In the genomic region with DNA sequence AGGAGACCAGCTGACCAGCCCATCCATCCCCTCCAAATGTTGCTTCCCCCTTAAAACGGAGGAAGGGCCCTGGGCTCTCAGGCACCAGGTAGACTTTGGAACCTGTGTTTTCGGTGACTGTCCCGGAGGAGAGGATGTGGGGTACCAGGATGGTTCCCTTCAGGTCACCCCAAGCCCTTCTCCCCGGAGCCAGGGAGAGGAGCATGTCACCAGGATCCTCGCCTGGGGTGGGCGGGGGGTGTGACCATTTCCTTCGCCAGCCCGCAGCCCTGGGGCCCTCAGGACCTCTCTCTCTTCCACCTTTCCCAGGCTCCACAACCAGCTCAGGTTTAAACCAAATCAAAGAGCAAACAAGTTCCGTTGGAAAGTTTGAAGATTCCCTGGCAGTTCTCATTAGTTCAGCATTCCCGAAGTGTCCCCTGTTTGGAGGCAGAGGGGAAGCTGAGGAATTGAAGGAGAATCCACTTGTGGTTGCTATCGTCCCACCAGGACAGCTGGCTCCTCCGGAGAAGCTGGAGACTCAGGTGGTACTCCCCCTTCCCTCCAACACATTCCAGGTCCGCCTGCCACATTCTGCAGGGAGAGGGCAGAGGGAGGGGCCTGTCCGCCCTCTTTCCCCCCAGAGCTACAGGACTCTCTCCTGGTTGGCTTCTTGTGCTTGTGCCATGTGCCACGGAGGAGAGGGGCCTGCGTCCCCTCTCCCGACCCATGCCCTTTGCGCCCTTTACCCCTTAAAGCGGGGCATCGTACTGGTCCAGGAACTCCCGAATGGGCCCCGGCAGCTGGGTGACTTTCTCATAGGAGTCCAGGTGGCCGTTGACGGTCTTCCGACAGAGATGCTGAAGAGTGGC, we compare ENCODE assay signal across 2 cellular contexts.
A peak's percentile ranks its signal among the peaks of the same experiment; 100 is the strongest.
TF ChIP-seq lines count a peak whose summit lies in the region.

No MANE protein-coding gene starts in this region.

TF ChIP-seq in H1, 55 proteins besides CTCF, POLR2A, EP300 and RAD21:
- no peak for TF ChIP-seq SP4 (IDR thresholded peaks at IDR 0.05; ENCODE audit: low read length)
- peak; percentile 26 to 58; a peak in 1 of 4 replicates for TF ChIP-seq SIN3A (conservative IDR thresholded peaks at IDR 0.05 in 1 of 2, IDR thresholded peaks at IDR 0.05 in 1 of 2; ENCODE audit: low read depth in 1 of 2, low read length in 2 of 2)
- peak; percentile 85 for TF ChIP-seq TEAD4 (IDR thresholded peaks at IDR 0.05; ENCODE audit: low read depth, low read length)
- TF ChIP-seq CHD1 (IDR thresholded peaks at IDR 0.05; ENCODE audit: low read depth, low read length) = no peak
- TF ChIP-seq, protein P1, sequence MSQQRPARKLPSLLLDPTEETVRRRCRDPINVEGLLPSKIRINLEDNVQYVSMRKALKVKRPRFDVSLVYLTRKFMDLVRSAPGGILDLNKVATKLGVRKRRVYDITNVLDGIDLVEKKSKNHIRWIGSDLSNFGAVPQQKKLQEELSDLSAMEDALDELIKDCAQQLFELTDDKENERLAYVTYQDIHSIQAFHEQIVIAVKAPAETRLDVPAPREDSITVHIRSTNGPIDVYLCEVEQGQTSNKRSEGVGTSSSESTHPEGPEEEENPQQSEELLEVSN (IDR thresholded peaks at IDR 0.05) = peak; percentile 98
- TF ChIP-seq RNF2 (IDR thresholded peaks at IDR 0.05; ENCODE audit: borderline replicate concordance, low read depth, low read length, missing control alignments, poor library complexity, severe bottlenecking) = peak; percentile 33
- TF ChIP-seq, protein P2, sequence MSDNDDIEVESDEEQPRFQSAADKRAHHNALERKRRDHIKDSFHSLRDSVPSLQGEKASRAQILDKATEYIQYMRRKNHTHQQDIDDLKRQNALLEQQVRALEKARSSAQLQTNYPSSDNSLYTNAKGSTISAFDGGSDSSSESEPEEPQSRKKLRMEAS (IDR thresholded peaks at IDR 0.05) = peak; percentile 91
- TF ChIP-seq TAF7 (optimal IDR thresholded peaks at IDR 0.05; ENCODE audit: borderline replicate concordance, low read depth, low read length) = peak; percentile 37

TF ChIP-seq in neural cell, 6 proteins besides CTCF, POLR2A, EP300 and RAD21:
- TF ChIP-seq TAF1 (IDR thresholded peaks at IDR 0.05; ENCODE audit: low read depth) (no peak), EZH2 (IDR thresholded peaks at IDR 0.05; ENCODE audit: borderline replicate concordance, insufficient read depth, low read length, poor library complexity, severe bottlenecking) (no peak), MXI1 (conservative IDR thresholded peaks at IDR 0.05; ENCODE audit: poor library complexity, severe bottlenecking) (no peak), SMC3 (conservative IDR thresholded peaks at IDR 0.05; ENCODE audit: poor library complexity) (no peak), POLR2AphosphoS5 (IDR thresholded peaks at IDR 0.05) (no peak)
- TF ChIP-seq, protein P3, sequence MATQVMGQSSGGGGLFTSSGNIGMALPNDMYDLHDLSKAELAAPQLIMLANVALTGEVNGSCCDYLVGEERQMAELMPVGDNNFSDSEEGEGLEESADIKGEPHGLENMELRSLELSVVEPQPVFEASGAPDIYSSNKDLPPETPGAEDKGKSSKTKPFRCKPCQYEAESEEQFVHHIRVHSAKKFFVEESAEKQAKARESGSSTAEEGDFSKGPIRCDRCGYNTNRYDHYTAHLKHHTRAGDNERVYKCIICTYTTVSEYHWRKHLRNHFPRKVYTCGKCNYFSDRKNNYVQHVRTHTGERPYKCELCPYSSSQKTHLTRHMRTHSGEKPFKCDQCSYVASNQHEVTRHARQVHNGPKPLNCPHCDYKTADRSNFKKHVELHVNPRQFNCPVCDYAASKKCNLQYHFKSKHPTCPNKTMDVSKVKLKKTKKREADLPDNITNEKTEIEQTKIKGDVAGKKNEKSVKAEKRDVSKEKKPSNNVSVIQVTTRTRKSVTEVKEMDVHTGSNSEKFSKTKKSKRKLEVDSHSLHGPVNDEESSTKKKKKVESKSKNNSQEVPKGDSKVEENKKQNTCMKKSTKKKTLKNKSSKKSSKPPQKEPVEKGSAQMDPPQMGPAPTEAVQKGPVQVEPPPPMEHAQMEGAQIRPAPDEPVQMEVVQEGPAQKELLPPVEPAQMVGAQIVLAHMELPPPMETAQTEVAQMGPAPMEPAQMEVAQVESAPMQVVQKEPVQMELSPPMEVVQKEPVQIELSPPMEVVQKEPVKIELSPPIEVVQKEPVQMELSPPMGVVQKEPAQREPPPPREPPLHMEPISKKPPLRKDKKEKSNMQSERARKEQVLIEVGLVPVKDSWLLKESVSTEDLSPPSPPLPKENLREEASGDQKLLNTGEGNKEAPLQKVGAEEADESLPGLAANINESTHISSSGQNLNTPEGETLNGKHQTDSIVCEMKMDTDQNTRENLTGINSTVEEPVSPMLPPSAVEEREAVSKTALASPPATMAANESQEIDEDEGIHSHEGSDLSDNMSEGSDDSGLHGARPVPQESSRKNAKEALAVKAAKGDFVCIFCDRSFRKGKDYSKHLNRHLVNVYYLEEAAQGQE (IDR thresholded peaks at IDR 0.05; ENCODE audit: borderline replicate concordance) = no peak
